ENCODE assay signal across 2 cellular contexts in the genomic region with DNA sequence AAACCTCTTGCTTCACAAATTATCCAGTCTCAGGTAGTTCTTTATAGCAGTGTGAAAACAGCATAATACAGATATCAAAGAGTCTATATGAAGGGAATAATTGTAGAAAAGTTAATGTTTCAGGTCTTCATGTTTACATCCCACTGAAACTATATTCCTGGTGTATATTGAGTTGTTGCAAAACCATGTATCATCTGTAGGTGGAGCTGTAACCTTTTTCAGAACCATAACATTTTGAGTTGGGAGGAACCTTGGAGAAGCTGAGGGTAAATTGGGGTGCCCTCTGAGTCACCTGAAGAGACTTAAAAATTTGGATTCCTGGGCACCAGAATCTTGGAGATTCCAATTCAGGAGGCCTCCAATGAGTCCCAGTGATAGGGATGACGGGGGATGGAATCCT.
TF ChIP-seq lines count a peak whose summit lies in the region.

No MANE protein-coding gene starts in this region.

TF ChIP-seq in Ishikawa, 13 proteins besides CTCF, POLR2A, EP300 and RAD21 (continued from another document):
- TF ChIP-seq CEBPB (IDR thresholded peaks at IDR 0.05) = no peak
- no peak for TF ChIP-seq REST (IDR thresholded peaks at IDR 0.05; ENCODE audit: low read depth)
- no peak for TF ChIP-seq TEAD4 (IDR thresholded peaks at IDR 0.05)
- no peak for TF ChIP-seq YY1 (IDR thresholded peaks at IDR 0.05; ENCODE audit: low read depth)
- no peak for TF ChIP-seq USF1 (IDR thresholded peaks at IDR 0.05)
- no peak for TF ChIP-seq FOXM1 (IDR thresholded peaks at IDR 0.05; ENCODE audit: borderline replicate concordance, low read depth)
- TF ChIP-seq TCF12 (IDR thresholded peaks at IDR 0.05; ENCODE audit: low read depth) = no peak
- no peak for TF ChIP-seq TAF1 (IDR thresholded peaks at IDR 0.05; ENCODE audit: low read depth)
- no peak for TF ChIP-seq NFIC (IDR thresholded peaks at IDR 0.05)

TF ChIP-seq in K562, 482 proteins besides CTCF, POLR2A, EP300 and RAD21 (continued from another document):
- TF ChIP-seq, protein P1, sequence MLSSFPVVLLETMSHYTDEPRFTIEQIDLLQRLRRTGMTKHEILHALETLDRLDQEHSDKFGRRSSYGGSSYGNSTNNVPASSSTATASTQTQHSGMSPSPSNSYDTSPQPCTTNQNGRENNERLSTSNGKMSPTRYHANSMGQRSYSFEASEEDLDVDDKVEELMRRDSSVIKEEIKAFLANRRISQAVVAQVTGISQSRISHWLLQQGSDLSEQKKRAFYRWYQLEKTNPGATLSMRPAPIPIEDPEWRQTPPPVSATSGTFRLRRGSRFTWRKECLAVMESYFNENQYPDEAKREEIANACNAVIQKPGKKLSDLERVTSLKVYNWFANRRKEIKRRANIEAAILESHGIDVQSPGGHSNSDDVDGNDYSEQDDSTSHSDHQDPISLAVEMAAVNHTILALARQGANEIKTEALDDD (IDR thresholded peaks at IDR 0.05) = no peak
- TF ChIP-seq ZZZ3 (IDR thresholded peaks at IDR 0.05) (no peak), MIER1 (IDR thresholded peaks at IDR 0.05; ENCODE audit: low read depth) (no peak), IRF2 (CRISPR knock-in tag; IDR thresholded peaks at IDR 0.05) (no peak), BRD4 (IDR thresholded peaks at IDR 0.05) (no peak), TAF1 (IDR thresholded peaks at IDR 0.05; ENCODE audit: control insufficient read depth, extremely low read depth, insufficient read depth, low read length, severe bottlenecking) (no peak), PHB2 (IDR thresholded peaks at IDR 0.05; ENCODE audit: low read depth) (no peak)
TF ChIP-seq in K562: peak in this region for 0.
